Comparison of ENCODE assay signal across 9 cellular contexts in the genomic region with DNA sequence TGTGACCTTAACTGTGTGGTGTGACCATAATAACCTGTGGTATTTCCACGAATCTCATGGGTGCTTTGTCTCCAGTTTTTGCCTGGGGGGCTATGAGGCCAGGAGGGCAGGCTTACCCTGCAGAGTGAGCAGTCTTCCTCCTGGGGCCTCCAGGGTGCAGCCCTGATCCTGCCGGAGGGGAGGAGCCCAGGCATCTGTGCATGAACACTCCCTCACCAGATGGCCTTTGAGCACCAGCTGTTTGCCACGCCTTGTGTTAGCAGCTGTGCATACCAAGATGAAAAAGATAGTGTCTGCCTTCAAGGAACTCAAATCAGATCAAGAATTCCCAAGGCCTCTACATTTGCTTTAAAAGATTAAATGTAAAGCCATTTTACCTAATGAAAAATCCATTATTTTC.
DNase-seq lines count a peak whose midpoint lies in the region; ATAC-seq lines count a peak whose summit lies in the region.
"Had no signal": no experiment of that assay in that cellular context is flagged by ENCODE, and none has a peak within 500 bp of the region (broad histone marks: within the 10 kb centered on the region; RNA-seq: fewer than 3 reads in every experiment).

No MANE protein-coding gene starts in this region.

- intact Hi-C loops in activated T-helper 1 cell treated with anti-CD3 and anti-CD28 coated beads, Interleukin-12 subunit alpha, Interleukin-12 subunit beta, Interleukin-2, Interleukin-4 antibody, amounts not matched to agents 30 ng/mL and 10 ng/mL and 1 ng/mL, durations not matched to agents 14 hours and 24 hours and 36 hours (cut with micrococcal nuclease): no loop called here

- in situ Hi-C loops in KBM-7 (cut with MboI; ENCODE audit: low pct_unique_long_range_greater_than_20kb, low sequenced_read_pairs): no loop called here

- no peak for ATAC-seq in activated CD8-positive, alpha-beta memory T cell treated with anti-CD3 and anti-CD28 coated beads, Interleukin-2, amount 10 ng/mL, durations not matched to agents 7 days and 5 days
- ATAC-seq in HG03469 (IDR thresholded peaks at IDR 0.05; ENCODE audit: unreplicated experiment): no peak
- ATAC-seq in GM18873 (IDR thresholded peaks at IDR 0.05; ENCODE audit: low FRiP score, unreplicated experiment): no peak

- no peak overlapping the region for H3K27ac Mint-ChIP-seq in activated CD8-positive, alpha-beta memory T cell treated with anti-CD3 and anti-CD28 coated beads, Interleukin-2, amount 10 ng/mL, durations not matched to agents 7 days and 5 days
- H3K27ac Mint-ChIP-seq in activated T-helper 1 cell treated with anti-CD3 and anti-CD28 coated beads, Interleukin-12 subunit alpha, Interleukin-12 subunit beta, Interleukin-2, Interleukin-4 antibody, amounts not matched to agents 30 ng/mL and 10 ng/mL and 1 ng/mL, durations not matched to agents 14 hours and 24 hours and 36 hours: peak overlapping the region; percentile 18

- H3K4me3 Mint-ChIP-seq in activated CD8-positive, alpha-beta memory T cell treated with anti-CD3 and anti-CD28 coated beads, Interleukin-2, amount 10 ng/mL, durations not matched to agents 7 days and 5 days: no peak overlapping the region
- no peak overlapping the region for H3K4me3 Mint-ChIP-seq in activated T-helper 1 cell treated with anti-CD3 and anti-CD28 coated beads, Interleukin-12 subunit alpha, Interleukin-12 subunit beta, Interleukin-2, Interleukin-4 antibody, amounts not matched to agents 30 ng/mL and 10 ng/mL and 1 ng/mL, durations not matched to agents 14 hours and 24 hours and 36 hours

- no peaks in the 10 kb centered on the region for H3K9me3 Mint-ChIP-seq in activated CD8-positive, alpha-beta memory T cell treated with anti-CD3 and anti-CD28 coated beads, Interleukin-2, amount 10 ng/mL, durations not matched to agents 7 days and 5 days (ENCODE audit: low read depth)
- H3K9me3 Mint-ChIP-seq in activated T-helper 1 cell treated with anti-CD3 and anti-CD28 coated beads, Interleukin-12 subunit alpha, Interleukin-12 subunit beta, Interleukin-2, Interleukin-4 antibody, amounts not matched to agents 30 ng/mL and 10 ng/mL and 1 ng/mL, durations not matched to agents 14 hours and 24 hours and 36 hours: no peaks in the 10 kb centered on the region

- H3K4me1 Mint-ChIP-seq in activated CD8-positive, alpha-beta memory T cell treated with anti-CD3 and anti-CD28 coated beads, Interleukin-2, amount 10 ng/mL, durations not matched to agents 7 days and 5 days: peaks cover 33% of the 10 kb centered on the region
- peaks cover 42% of the 10 kb centered on the region for H3K4me1 Mint-ChIP-seq in activated T-helper 1 cell treated with anti-CD3 and anti-CD28 coated beads, Interleukin-12 subunit alpha, Interleukin-12 subunit beta, Interleukin-2, Interleukin-4 antibody, amounts not matched to agents 30 ng/mL and 10 ng/mL and 1 ng/mL, durations not matched to agents 14 hours and 24 hours and 36 hours (ENCODE audit: low read depth)

- DNase-seq in activated CD8-positive, alpha-beta memory T cell treated with anti-CD3 and anti-CD28 coated beads, Interleukin-2, amount 50 U/mL, for 48 hours: peak; percentile 51
- no peak for DNase-seq in activated CD8-positive, alpha-beta memory T cell treated with anti-CD3 and anti-CD28 coated beads, Interleukin-2, amount 10 ng/mL, durations not matched to agents 7 days and 5 days
- DNase-seq in KBM-7 (peak; percentile 37), left kidney (ENCODE audit: low read depth, low spot score) (peak; percentile 68), UCSD-AML1 (lab: John Stamatoyannopoulos, UW; ENCODE audit: unreplicated experiment) (no peak)
- no peak for DNase-seq in activated T-helper 1 cell treated with anti-CD3 and anti-CD28 coated beads, Interleukin-12 subunit alpha, Interleukin-12 subunit beta, Interleukin-2, Interleukin-4 antibody, amounts not matched to agents 30 ng/mL and 10 ng/mL and 1 ng/mL, durations not matched to agents 14 hours and 24 hours and 36 hours (ENCODE audit: low spot score)
- DNase-seq: left cardiac atrium had no signal

- H3K27me3 Mint-ChIP-seq in activated CD8-positive, alpha-beta memory T cell treated with anti-CD3 and anti-CD28 coated beads, Interleukin-2, amount 10 ng/mL, durations not matched to agents 7 days and 5 days: no peaks in the 10 kb centered on the region
- H3K27me3 Mint-ChIP-seq in activated T-helper 1 cell treated with anti-CD3 and anti-CD28 coated beads, Interleukin-12 subunit alpha, Interleukin-12 subunit beta, Interleukin-2, Interleukin-4 antibody, amounts not matched to agents 30 ng/mL and 10 ng/mL and 1 ng/mL, durations not matched to agents 14 hours and 24 hours and 36 hours (ENCODE audit: insufficient read depth): no peaks in the 10 kb centered on the region

- H3K36me3 Mint-ChIP-seq in activated CD8-positive, alpha-beta memory T cell treated with anti-CD3 and anti-CD28 coated beads, Interleukin-2, amount 10 ng/mL, durations not matched to agents 7 days and 5 days: peaks cover 29% of the 10 kb centered on the region
- H3K36me3 Mint-ChIP-seq in activated T-helper 1 cell treated with anti-CD3 and anti-CD28 coated beads, Interleukin-12 subunit alpha, Interleukin-12 subunit beta, Interleukin-2, Interleukin-4 antibody, amounts not matched to agents 30 ng/mL and 10 ng/mL and 1 ng/mL, durations not matched to agents 14 hours and 24 hours and 36 hours (ENCODE audit: low read depth): peaks cover 32% of the 10 kb centered on the region

- CTCF ChIA-PET in activated CD8-positive, alpha-beta memory T cell treated with anti-CD3 and anti-CD28 coated beads, Interleukin-2, amount 10 ng/mL, durations not matched to agents 7 days and 5 days (lab: Charles Lee): interaction anchor here (0.9 to 2.0 kb wide), 2 partner anchors 11 to 50 kb away, joined by 4 read pairs; no protein-coding TSS in a partner anchor

Comparison
In these comparisons a context has a peak if more than half of its experiments do, and no peak if none do; other contexts are left out.
1. DNase-seq: peak in activated CD8-positive, alpha-beta memory T cell treated with anti-CD3 and anti-CD28 coated beads, Interleukin-2, amount 50 U/mL, for 48 hours (single experiment), KBM-7 (single experiment) and left kidney (single experiment); none in activated CD8-positive, alpha-beta memory T cell treated with anti-CD3 and anti-CD28 coated beads, Interleukin-2, amount 10 ng/mL, durations not matched to agents 7 days and 5 days (single experiment), activated T-helper 1 cell treated with anti-CD3 and anti-CD28 coated beads, Interleukin-12 subunit alpha, Interleukin-12 subunit beta, Interleukin-2, Interleukin-4 antibody, amounts not matched to agents 30 ng/mL and 10 ng/mL and 1 ng/mL, durations not matched to agents 14 hours and 24 hours and 36 hours (single experiment) and UCSD-AML1 (single experiment).